In genomic region chr7:103445228-103446020, GRCh38 we compare ENCODE assay signal across 8 cellular contexts. TPM values are rescaled to one million over a fixed set of nuclear protein-coding genes. Genes with fewer than 3 reads are reported as not detected.
DNase-seq lines count a peak whose midpoint lies in the region; ATAC-seq and TF ChIP-seq lines count a peak whose summit lies in the region.

No MANE protein-coding gene starts in this region.

- H3K9me3 ChIP-seq in SK-N-SH (no peaks in the 10 kb centered on the region), WERI-Rb-1 (ENCODE audit: severe bottlenecking) (no peaks in the 10 kb centered on the region)

- TF ChIP-seq RAD21 in SK-N-SH (IDR thresholded peaks at IDR 0.05; ENCODE audit: low read length), result no peak

- POLR2A ChIA-PET in SK-N-SH (lab: Yijun Ruan, JAX), result no interaction called here

- H3K27me3 Mint-ChIP-seq in activated naive CD4-positive, alpha-beta T cell treated with anti-CD3 and anti-CD28 coated beads, Interleukin-2, amount 50 U/mL, for 24 hours, result peaks cover 49% of the 10 kb centered on the region

- H3K36me3 ChIP-seq in SK-N-SH (replicated peaks in 1 of 2; ENCODE audit: control insufficient read depth in 1 of 2, insufficient read depth in 2 of 2, low read length in 1 of 2) (no peaks in the 10 kb centered on the region), WERI-Rb-1 (no peaks in the 10 kb centered on the region)

- WGBS in SK-N-SH (ENCODE audit: low lambda C conversion rate), result 42% methylated on average over 37 of the region's 46 CpGs

- H3K79me2 ChIP-seq in SK-N-SH (ENCODE audit: insufficient read depth), result no peaks in the 10 kb centered on the region

- H3K9me3 Mint-ChIP-seq in activated naive CD4-positive, alpha-beta T cell treated with anti-CD3 and anti-CD28 coated beads, Interleukin-2, amount 50 U/mL, for 24 hours, result no peaks in the 10 kb centered on the region

- H3K27me3 ChIP-seq in SK-N-SH (ENCODE audit: insufficient read depth) (peaks cover 50% of the 10 kb centered on the region), WERI-Rb-1 (ENCODE audit: insufficient read depth, low read depth, severe bottlenecking) (no peaks in the 10 kb centered on the region)

- no peak overlapping the region for H3K9ac ChIP-seq in SK-N-SH

- H3K27ac Mint-ChIP-seq in activated naive CD4-positive, alpha-beta T cell treated with anti-CD3 and anti-CD28 coated beads, Interleukin-2, amount 50 U/mL, for 24 hours, result no peak overlapping the region

- H3K4me3 ChIP-seq in SK-N-SH (ENCODE audit: low read depth in 2 of 2, low read length in 1 of 2) (peak overlapping the region in 1 of 2 experiments; percentile 37; a peak in 2 of 4 replicates), fibroblast of pulmonary artery (replicated peaks; ENCODE audit: low read depth, low read length) (peak overlapping the region; percentile 35), retinal pigment epithelial cell (ENCODE audit: low read length) (peak overlapping the region; percentile 41), WERI-Rb-1 (ENCODE audit: low read depth, low read length) (no peak overlapping the region)

- H3K36me3 Mint-ChIP-seq in activated naive CD4-positive, alpha-beta T cell treated with anti-CD3 and anti-CD28 coated beads, Interleukin-2, amount 50 U/mL, for 24 hours, result no peaks in the 10 kb centered on the region

- H3K4me2 ChIP-seq in SK-N-SH, result peak overlapping the region; percentile 43

- no peak for ATAC-seq in GM19035 (IDR thresholded peaks at IDR 0.05; ENCODE audit: unreplicated experiment)
- ATAC-seq in GM21360 (IDR thresholded peaks at IDR 0.05; ENCODE audit: unreplicated experiment), result no peak

- no peak for TF ChIP-seq CTCF in SK-N-SH (IDR thresholded peaks at IDR 0.05)
- TF ChIP-seq CTCF in fibroblast of pulmonary artery (IDR thresholded peaks at IDR 0.05; ENCODE audit: low read length, missing control alignments), result no peak
- no peak for TF ChIP-seq CTCF in retinal pigment epithelial cell (conservative IDR thresholded peaks at IDR 0.05; ENCODE audit: low read depth, low read length)
- TF ChIP-seq CTCF in WERI-Rb-1 (IDR thresholded peaks at IDR 0.05; ENCODE audit: low read depth, low read length), result no peak

- no peaks in the 10 kb centered on the region for H4K20me1 ChIP-seq in SK-N-SH (ENCODE audit: insufficient read depth)

- H3K4me1 ChIP-seq in SK-N-SH (ENCODE audit: control insufficient read depth in 1 of 2, insufficient read depth in 2 of 2, low read depth in 1 of 2, low read length in 1 of 2), result peaks cover 0 to 16% of the 10 kb centered on the region in 2 experiments; a peak in 2 of 4 replicates

- H3K9me2 ChIP-seq in SK-N-SH, result no peaks in the 10 kb centered on the region

- H3K27ac ChIP-seq in SK-N-SH (ENCODE audit: low read depth in 2 of 2, low read length in 1 of 2) (no peak overlapping the region), WERI-Rb-1 (no peak overlapping the region)

- H2AFZ ChIP-seq in SK-N-SH (ENCODE audit: low read depth), result no peak overlapping the region

- peak overlapping the region; percentile 79 for H3K4me3 Mint-ChIP-seq in activated naive CD4-positive, alpha-beta T cell treated with anti-CD3 and anti-CD28 coated beads, Interleukin-2, amount 50 U/mL, for 24 hours

- no peaks in the 10 kb centered on the region for H3F3A ChIP-seq in SK-N-SH (replicated peaks; ENCODE audit: insufficient read depth)

- no peak for DNase-seq in activated naive CD4-positive, alpha-beta T cell (lab: John Stamatoyannopoulos, UW)
- DNase-seq in SK-N-SH (peak; percentile 86), fibroblast of pulmonary artery (ENCODE audit: low read depth) (peak; percentile 5), retinal pigment epithelial cell (ENCODE audit: low read depth) (no peak), WERI-Rb-1 (no peak)

- no peak for TF ChIP-seq EP300 in SK-N-SH (IDR thresholded peaks at IDR 0.05; ENCODE audit: borderline replicate concordance in 1 of 2, low read depth in 1 of 2, low read length in 1 of 2)

- peaks cover 12% of the 10 kb centered on the region for H3K4me1 Mint-ChIP-seq in activated naive CD4-positive, alpha-beta T cell treated with anti-CD3 and anti-CD28 coated beads, Interleukin-2, amount 50 U/mL, for 24 hours

- CTCF ChIA-PET in SK-N-SH (lab: Yijun Ruan, JAX), result interaction anchor here (0.7 to 5.3 kb wide), 11 partner anchors 16 to 805 kb away, joined by 3 to 56 read pairs (median 11); no protein-coding TSS in a partner anchor

TF ChIP-seq in SK-N-SH, 30 proteins besides CTCF, POLR2A, EP300 and RAD21:
- TF ChIP-seq RFX5 (IDR thresholded peaks at IDR 0.05; ENCODE audit: low read length), result no peak
- TF ChIP-seq MEF2A (IDR thresholded peaks at IDR 0.05; ENCODE audit: borderline replicate concordance, low read depth), result no peak
- TF ChIP-seq EZH2phosphoT487 (IDR thresholded peaks at IDR 0.05; ENCODE audit: borderline replicate concordance, low read depth), result no peak
- no peak for TF ChIP-seq SIN3A (IDR thresholded peaks at IDR 0.05; ENCODE audit: borderline replicate concordance, low read depth, low read length)
- TF ChIP-seq GATA2 (CRISPR knock-in tag; IDR thresholded peaks at IDR 0.05), result no peak
- no peak for TF ChIP-seq FOXM1 (IDR thresholded peaks at IDR 0.05; ENCODE audit: low read depth)
- no peak for TF ChIP-seq TEAD4 (IDR thresholded peaks at IDR 0.05; ENCODE audit: borderline replicate concordance, insufficient read depth)
- TF ChIP-seq ELF1 (IDR thresholded peaks at IDR 0.05), result no peak
- TF ChIP-seq TCF12 (IDR thresholded peaks at IDR 0.05), result no peak
- no peak for TF ChIP-seq IRF3 (IDR thresholded peaks at IDR 0.05; ENCODE audit: low read depth, low read length)
- TF ChIP-seq FOSL2 (IDR thresholded peaks at IDR 0.05; ENCODE audit: borderline replicate concordance, low read depth), result no peak
- no peak for TF ChIP-seq MXI1 (IDR thresholded peaks at IDR 0.05; ENCODE audit: low read depth, low read length)
- no peak for TF ChIP-seq PBX3 (IDR thresholded peaks at IDR 0.05)
- no peak for TF ChIP-seq NFIC (IDR thresholded peaks at IDR 0.05; ENCODE audit: borderline replicate concordance)
- no peak for TF ChIP-seq GABPA (IDR thresholded peaks at IDR 0.05; ENCODE audit: low read depth)
- TF ChIP-seq JUND (IDR thresholded peaks at IDR 0.05), result no peak

RNA-seq across cellular contexts. Expression of gene SLC26A5, which starts 0.6 kb away (rescaled TPM):
- polyA plus RNA-seq in SK-N-SH (2012; rRNA removed), result not detected in 2 replicates
- not detected in 2 replicates for polyA plus RNA-seq in SK-N-SH (2012; cell fraction: cytosol; rRNA removed)
- not detected in 2 replicates for polyA plus RNA-seq in SK-N-SH (2012; cell fraction: nucleus; rRNA removed)

Comparison
In these comparisons a context has a peak if more than half of its experiments do, and no peak if none do; other contexts are left out.
1. DNase-seq: peak in SK-N-SH (single experiment) and fibroblast of pulmonary artery (single experiment); none in activated naive CD4-positive, alpha-beta T cell (0 of 4), retinal pigment epithelial cell (single experiment) and WERI-Rb-1 (single experiment).